In the genomic region with DNA sequence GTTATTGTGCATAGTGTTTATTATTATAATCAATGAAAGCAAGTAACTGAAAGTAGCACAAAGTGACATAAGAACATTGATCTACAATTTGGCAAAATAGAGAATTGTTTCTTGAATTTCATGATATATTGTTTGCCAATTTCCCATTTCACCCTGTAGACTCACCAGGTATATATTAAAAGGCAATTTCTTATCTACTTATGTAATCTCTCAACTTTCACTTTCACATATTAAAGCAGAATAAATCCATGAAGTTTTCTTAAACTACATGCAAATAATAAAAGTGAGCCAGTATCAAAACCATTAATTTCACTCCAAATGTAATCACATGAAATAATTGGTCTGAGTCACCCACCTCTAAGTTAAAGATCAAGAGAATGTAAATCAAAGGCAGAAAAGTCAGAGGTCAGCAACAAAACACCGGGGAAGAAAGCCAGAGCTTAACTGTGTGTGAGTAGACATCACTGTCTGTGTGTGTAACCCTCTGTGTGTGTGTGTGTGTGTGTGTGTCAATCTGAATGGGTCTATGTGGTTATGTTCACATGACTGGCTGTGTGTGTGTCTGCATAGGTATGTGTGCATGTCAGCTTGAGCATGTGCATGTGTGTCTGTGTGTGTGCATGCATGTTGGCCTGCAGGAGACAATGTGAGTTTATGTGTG, we compare ENCODE assay signal across 26 cellular contexts. TPM values are rescaled to one million over a fixed set of nuclear protein-coding genes. Genes with fewer than 3 reads are reported as not detected.
DNase-seq lines count a peak whose midpoint lies in the region; ATAC-seq and TF ChIP-seq lines count a peak whose summit lies in the region.
"Had no signal": no experiment of that assay in that cellular context is flagged by ENCODE, and none has a peak within 500 bp of the region (broad histone marks: within the 10 kb centered on the region; RNA-seq: fewer than 3 reads in every experiment).

No MANE protein-coding gene starts in this region.

- H3K27ac ChIP-seq in brain microvascular endothelial cell (no peak overlapping the region), left lung (no peak overlapping the region), sigmoid colon (no peak overlapping the region), body of pancreas (no peak overlapping the region)
- H3K27ac ChIP-seq: GM23248, KMS-11, neutrophil, Peyer's patch, tibial nerve had no signal

- in situ Hi-C loops in brain microvascular endothelial cell (cut with HindIII; ENCODE audit: low pct_ligation_motif_present, low sequenced_read_pairs), result no loop called here

- no peaks in the 10 kb centered on the region for H3K4me1 ChIP-seq in left lung
- H3K4me1 ChIP-seq in sigmoid colon, result no peaks in the 10 kb centered on the region
- H3K4me1 ChIP-seq in body of pancreas, result no peaks in the 10 kb centered on the region
- H3K4me1 ChIP-seq: Peyer's patch, tibial nerve had no signal

- H3K9me3 ChIP-seq in left lung (no peaks in the 10 kb centered on the region), sigmoid colon (no peaks in the 10 kb centered on the region), body of pancreas (no peaks in the 10 kb centered on the region)
- H3K9me3 ChIP-seq: neutrophil, Peyer's patch, tibial nerve had no signal

- TF ChIP-seq EP300 in sigmoid colon (IDR thresholded peaks at IDR 0.05), result no peak

- TF ChIP-seq POLR2A in sigmoid colon (IDR thresholded peaks at IDR 0.05) (no peak), body of pancreas (IDR thresholded peaks at IDR 0.05) (no peak)

- H3K36me3 ChIP-seq in brain microvascular endothelial cell (replicated peaks) (no peaks in the 10 kb centered on the region), left lung (no peaks in the 10 kb centered on the region), sigmoid colon (no peaks in the 10 kb centered on the region), body of pancreas (replicated peaks in 1 of 2; ENCODE audit: insufficient read depth in 1 of 2, low read depth in 2 of 2) (no peaks in the 10 kb centered on the region)
- H3K36me3 ChIP-seq: neutrophil, Peyer's patch, tibial nerve had no signal

- H3K27me3 ChIP-seq in brain microvascular endothelial cell (replicated peaks) (no peaks in the 10 kb centered on the region), left lung (no peaks in the 10 kb centered on the region), sigmoid colon (no peaks in the 10 kb centered on the region), body of pancreas (no peaks in the 10 kb centered on the region)
- H3K27me3 ChIP-seq: neutrophil, Peyer's patch, tibial nerve had no signal

- intact Hi-C loops in left lung (cut with DNase I) (no loop called here), sigmoid colon (cut with DNase I) (no loop called here), body of pancreas (cut with DNase I) (no loop called here)

- H3K4me3 ChIP-seq in brain microvascular endothelial cell (ENCODE audit: low read depth, low read length) (no peak overlapping the region), left lung (no peak overlapping the region), sigmoid colon (no peak overlapping the region), body of pancreas (no peak overlapping the region)
- H3K4me3 ChIP-seq: GM23248, Peyer's patch, tibial nerve had no signal

- WGBS in sigmoid colon, 2 donors, result 14 to 49% methylated on average over 1 of the region's 1 CpG
- WGBS in body of pancreas, 2 donors, result 25 to 29% methylated on average over 1 of the region's 1 CpG

- TF ChIP-seq CTCF in brain microvascular endothelial cell (IDR thresholded peaks at IDR 0.05; ENCODE audit: low read depth, low read length, missing control alignments), result no peak
- TF ChIP-seq CTCF in left lung (IDR thresholded peaks at IDR 0.05), result no peak
- no peak for TF ChIP-seq CTCF in sigmoid colon (IDR thresholded peaks at IDR 0.05)
- no peak for TF ChIP-seq CTCF in body of pancreas (IDR thresholded peaks at IDR 0.05)

- peak; percentile 37 for ATAC-seq in left lung
- no peak for ATAC-seq in GM21529 (IDR thresholded peaks at IDR 0.05; ENCODE audit: unreplicated experiment)
- ATAC-seq in body of pancreas, result no peak
- ATAC-seq: left cardiac atrium; stimulated activated naive B cell treated with anti-CD40 and anti-IgM and Interleukin-4, amounts not matched to agents 10 μg/mL and 1 μg/mL and 100 μg/mL, for 72 hours had no signal

- DNase-seq in ELR (ENCODE audit: low read depth), result peak; percentile 35
- peak; percentile 4 for DNase-seq in LoVo (ENCODE audit: low spot score)
- DNase-seq in brain microvascular endothelial cell, result peak; percentile 10
- no peak for DNase-seq in left lung
- no peak for DNase-seq in effector CD4-positive, alpha-beta T cell
- no peak for DNase-seq in sigmoid colon
- DNase-seq in body of pancreas, result no peak
- DNase-seq: activated CD4-positive, alpha-beta T cell treated with anti-CD3 and anti-CD28 coated beads for 48 hours; activated CD8-positive, alpha-beta memory T cell treated with anti-CD3 and anti-CD28 coated beads, Interleukin-2, amount 50 U/mL, for 4 hours; activated gamma-delta T cell; amygdala; endodermal cell; foreskin melanocyte; GM23248; left cardiac atrium; NCI-H1105; NCI-H2171; Peyer's patch; retina; stimulated activated CD4-positive, alpha-beta T cell treated with anti-CD3 and anti-CD28 coated beads, Interleukin-15, amount 100 ng/mL, for 24 hours; stimulated activated naive B cell treated with anti-CD40 and anti-IgM and Interleukin-4, amounts not matched to agents 10 μg/mL and 1 μg/mL and 100 μg/mL, for 72 hours had no signal

RNA-seq across cellular contexts. Expression of a gene that starts 44.1 kb away (rescaled TPM):
- total RNA-seq in left lung (10 to 100 TPM; 34.0 to 51.3 TPM), sigmoid colon (1 to 10 TPM; 2.2 to 5.6 (median 3.0) TPM), body of pancreas (under 1 TPM in 1 of 2 donors, not detected in 1; under 0.01 TPM)
- 1 to 10 TPM in 1 of 3 donors, under 1 TPM in 1, not detected in 1; 0.35 to 3.6 TPM for polyA plus RNA-seq in sigmoid colon
- total RNA-seq: GM23248 had no signal
- polyA plus RNA-seq: CD14-positive monocyte had no signal

Comparison
In these comparisons a context has a peak if more than half of its experiments do, and no peak if none do; other contexts are left out.
1. DNase-seq: peak in ELR (single experiment), LoVo (single experiment) and brain microvascular endothelial cell (single experiment); none in left lung (0 of 2), effector CD4-positive, alpha-beta T cell (single experiment), sigmoid colon (single experiment) and body of pancreas (0 of 4).
2. RNA of a gene that starts 44.1 kb away (total RNA-seq): 34.0 to 51.3 TPM in left lung; 2.2 to 5.6 TPM in sigmoid colon and under 0.01 TPM in body of pancreas; every median in the first group is over 4 times any median in the second.